Comparison of ENCODE assay signal across 23 cellular contexts in genomic region chr4:139843643-139844042, GRCh38.
"Had no signal": no experiment of that assay in that cellular context is flagged by ENCODE, and none has a peak within 500 bp of the region (broad histone marks: within the 10 kb centered on the region; RNA-seq: fewer than 3 reads in every experiment).

No MANE protein-coding gene starts in this region.

- H3K9me3 ChIP-seq: gastroesophageal sphincter, heart left ventricle, testis had no signal

- H3K36me3 Mint-ChIP-seq: activated CD8-positive, alpha-beta memory T cell treated with anti-CD3 and anti-CD28 coated beads, Interleukin-2, amount 10 ng/mL, durations not matched to agents 7 days and 5 days; activated naive CD4-positive, alpha-beta T cell treated with anti-CD3 and anti-CD28 coated beads, Interleukin-2, amount 10 ng/mL, durations not matched to agents 7 days and 5 days; memory B cell; type B pancreatic cell had no signal

- H3K9me3 Mint-ChIP-seq: activated CD4-positive, alpha-beta T cell treated with anti-CD3 and anti-CD28 coated beads, Interleukin-2, amount 10 ng/mL, durations not matched to agents 24 days and 14 days; activated CD8-positive, alpha-beta T cell treated with anti-CD3 and anti-CD28 coated beads for 36 hours; activated naive CD4-positive, alpha-beta T cell treated with anti-CD3 and anti-CD28 coated beads, Interleukin-2, amount 10 ng/mL, durations not matched to agents 7 days and 5 days; endodermal cell; memory B cell; T-helper 1 cell treated with Interleukin-12 subunit alpha and Interleukin-12 subunit beta and Interleukin-4 antibody, amounts not matched to agents 30 μg/mL and 1 μg/mL, for 36 hours; type B pancreatic cell had no signal

- H3K27ac ChIP-seq: coronary artery, epithelial cell of prostate, gastroesophageal sphincter, heart left ventricle, testis had no signal

- H3K27me3 ChIP-seq: gastroesophageal sphincter, heart left ventricle, testis had no signal

- H3K4me1 ChIP-seq: testis had no signal

- H3K4me1 Mint-ChIP-seq: activated naive CD4-positive, alpha-beta T cell treated with anti-CD3 and anti-CD28 coated beads, Interleukin-2, amount 10 ng/mL, durations not matched to agents 7 days and 5 days; memory B cell had no signal

- ATAC-seq: activated CD8-positive, alpha-beta memory T cell treated with anti-CD3 and anti-CD28 coated beads, Interleukin-2, amount 10 ng/mL, durations not matched to agents 7 days and 5 days; activated CD8-positive, alpha-beta T cell treated with anti-CD3 and anti-CD28 coated beads for 36 hours; gastroesophageal sphincter; heart left ventricle; sciatic nerve had no signal

- H3K27ac Mint-ChIP-seq: activated CD4-positive, alpha-beta T cell treated with anti-CD3 and anti-CD28 coated beads, Interleukin-2, amount 10 ng/mL, durations not matched to agents 24 days and 14 days; activated CD8-positive, alpha-beta memory T cell treated with anti-CD3 and anti-CD28 coated beads, Interleukin-2, amount 10 ng/mL, durations not matched to agents 7 days and 5 days; activated CD8-positive, alpha-beta T cell treated with anti-CD3 and anti-CD28 coated beads for 36 hours; activated naive CD4-positive, alpha-beta T cell treated with anti-CD3 and anti-CD28 coated beads, Interleukin-2, amount 10 ng/mL, durations not matched to agents 7 days and 5 days; endodermal cell; memory B cell; T-helper 1 cell treated with Interleukin-12 subunit alpha and Interleukin-12 subunit beta and Interleukin-4 antibody, amounts not matched to agents 30 μg/mL and 1 μg/mL, for 36 hours; type B pancreatic cell had no signal

- H3K4me3 Mint-ChIP-seq: activated CD4-positive, alpha-beta T cell treated with anti-CD3 and anti-CD28 coated beads, Interleukin-2, amount 10 ng/mL, durations not matched to agents 24 days and 14 days; activated CD8-positive, alpha-beta memory T cell treated with anti-CD3 and anti-CD28 coated beads, Interleukin-2, amount 10 ng/mL, durations not matched to agents 7 days and 5 days; activated CD8-positive, alpha-beta T cell treated with anti-CD3 and anti-CD28 coated beads for 36 hours; activated naive CD4-positive, alpha-beta T cell treated with anti-CD3 and anti-CD28 coated beads, Interleukin-2, amount 10 ng/mL, durations not matched to agents 7 days and 5 days; endodermal cell; memory B cell; T-helper 1 cell treated with Interleukin-12 subunit alpha and Interleukin-12 subunit beta and Interleukin-4 antibody, amounts not matched to agents 30 μg/mL and 1 μg/mL, for 36 hours; type B pancreatic cell had no signal

- H3K27me3 Mint-ChIP-seq: activated CD8-positive, alpha-beta T cell treated with anti-CD3 and anti-CD28 coated beads for 36 hours; type B pancreatic cell had no signal

- H3K4me3 ChIP-seq: coronary artery, gastroesophageal sphincter, heart left ventricle, testis had no signal

- H3K36me3 ChIP-seq: gastroesophageal sphincter, heart left ventricle had no signal

- DNase-seq: activated CD4-positive, alpha-beta T cell treated with anti-CD3 and anti-CD28 coated beads, Interleukin-2, amount 10 ng/mL, durations not matched to agents 24 days and 14 days; activated CD8-positive, alpha-beta memory T cell treated with anti-CD3 and anti-CD28 coated beads, Interleukin-2, amount 10 ng/mL, durations not matched to agents 7 days and 5 days; activated CD8-positive, alpha-beta T cell treated with anti-CD3 and anti-CD28 coated beads for 36 hours; activated effector memory CD4-positive, alpha-beta T cell treated with anti-CD3 and anti-CD28 coated beads, Interleukin-2, amount 50 U/mL, for 16 hours; activated naive CD4-positive, alpha-beta T cell treated with anti-CD3 and anti-CD28 coated beads, Interleukin-2, amount 10 ng/mL, durations not matched to agents 7 days and 5 days; activated T-cell treated with anti-CD3 and anti-CD28 coated beads for 4 hours; cerebellar nuclear complex; endodermal cell; heart left ventricle; occipital lobe; posterior cingulate gyrus; small intestine; stimulated activated CD4-positive, alpha-beta T cell treated with anti-CD3 and anti-CD28 coated beads, Interleukin-2, amount 100 ng/mL, for 48 hours; stimulated activated naive CD4-positive, alpha-beta T cell; T1000; testis had no signal
